25 cellular contexts compared by ENCODE assay signal in the genomic region with DNA sequence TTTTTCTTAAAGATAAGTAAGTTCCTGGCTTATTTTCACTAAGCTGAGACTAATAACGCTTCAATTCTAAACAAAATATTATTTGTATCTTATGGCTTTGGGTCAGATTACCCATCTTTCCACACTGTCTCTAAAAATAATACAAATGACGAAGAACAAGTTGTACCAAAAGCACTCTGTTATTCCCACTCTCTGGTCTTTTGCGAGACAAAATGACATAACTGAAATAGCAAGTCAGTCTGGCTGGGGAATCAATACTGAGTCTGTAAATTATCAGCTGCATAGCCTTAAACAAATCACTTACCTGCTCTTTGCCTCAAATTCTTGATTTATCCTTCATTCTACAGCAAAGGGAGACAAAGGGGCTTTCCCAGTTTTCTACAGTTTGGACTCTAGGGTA. TPM values are rescaled to one million over a fixed set of nuclear protein-coding genes. Genes with fewer than 3 reads are reported as not detected.
DNase-seq lines count a peak whose midpoint lies in the region; ATAC-seq and TF ChIP-seq lines count a peak whose summit lies in the region.
"Had no signal": no experiment of that assay in that cellular context is flagged by ENCODE, and none has a peak within 500 bp of the region (broad histone marks: within the 10 kb centered on the region; RNA-seq: fewer than 3 reads in every experiment).

No MANE protein-coding gene starts in this region.

- H3K4me3 Mint-ChIP-seq in progenitor cell of endocrine pancreas (ENCODE audit: low read depth): no peak overlapping the region
- H3K4me3 Mint-ChIP-seq: activated CD4-positive, alpha-beta T cell treated with anti-CD3 and anti-CD28 coated beads, Interleukin-2, amount 10 ng/mL, durations not matched to agents 7 days and 5 days; CD4-positive, alpha-beta memory T cell; dendritic cell treated with granulocyte-macrophage colony-stimulating factor and Interleukin-4, amounts not matched to agents 40 ng/mL and 50 ng/mL, for 4 days; naive B cell; T-helper 2 cell treated with Interferon-gamma antibody and Interleukin-4, amounts not matched to agents 5 μg/mL and 100 μg/mL, for 36 hours had no signal

- no peak for TF ChIP-seq POLR2A in vagina (IDR thresholded peaks at IDR 0.05)

- H3K4me1 Mint-ChIP-seq in progenitor cell of endocrine pancreas (ENCODE audit: low read depth): peaks cover 51% of the 10 kb centered on the region
- H3K4me1 Mint-ChIP-seq: activated CD4-positive, alpha-beta T cell treated with anti-CD3 and anti-CD28 coated beads, Interleukin-2, amount 10 ng/mL, durations not matched to agents 7 days and 5 days; naive B cell had no signal

- peak overlapping the region; percentile 91 for H3K27ac Mint-ChIP-seq in progenitor cell of endocrine pancreas
- H3K27ac Mint-ChIP-seq: activated CD4-positive, alpha-beta T cell treated with anti-CD3 and anti-CD28 coated beads, Interleukin-2, amount 10 ng/mL, durations not matched to agents 7 days and 5 days; CD4-positive, alpha-beta memory T cell; dendritic cell treated with granulocyte-macrophage colony-stimulating factor and Interleukin-4, amounts not matched to agents 40 ng/mL and 50 ng/mL, for 4 days; naive B cell; T-helper 2 cell treated with Interferon-gamma antibody and Interleukin-4, amounts not matched to agents 5 μg/mL and 100 μg/mL, for 36 hours had no signal

- no peaks in the 10 kb centered on the region for H3K27me3 Mint-ChIP-seq in progenitor cell of endocrine pancreas

- TF ChIP-seq CTCF in right atrium auricular region (IDR thresholded peaks at IDR 0.05): no peak
- no peak for TF ChIP-seq CTCF in progenitor cell of endocrine pancreas (IDR thresholded peaks at IDR 0.05; ENCODE audit: unreplicated experiment)
- TF ChIP-seq CTCF in vagina (IDR thresholded peaks at IDR 0.05): no peak

- H3K4me1 ChIP-seq in right atrium auricular region: peaks cover 0 to 6% of the 10 kb centered on the region in 2 donors
- peaks cover 8% of the 10 kb centered on the region for H3K4me1 ChIP-seq in vagina

- intact Hi-C loops in left ventricle myocardium superior (cut with micrococcal nuclease): no loop called here
- intact Hi-C loops in vagina (cut with DNase I): no loop called here

- ATAC-seq in left ventricle myocardium superior: peak; percentile 50
- peak; percentile 7 for ATAC-seq in left lobe of liver
- ATAC-seq in GM19328 (IDR thresholded peaks at IDR 0.05; ENCODE audit: unreplicated experiment): no peak

- no peak overlapping the region for H3K4me3 ChIP-seq in right atrium auricular region
- H3K4me3 ChIP-seq in vagina: no peak overlapping the region
- H3K4me3 ChIP-seq: esophagus muscularis mucosa, heart right ventricle, testis had no signal

- H3K36me3 ChIP-seq in right atrium auricular region (no peaks in the 10 kb centered on the region), vagina (no peaks in the 10 kb centered on the region)
- H3K36me3 ChIP-seq: esophagus muscularis mucosa, heart right ventricle, WERI-Rb-1 had no signal

- peaks cover 3% of the 10 kb centered on the region for H3K9me3 Mint-ChIP-seq in progenitor cell of endocrine pancreas (ENCODE audit: low read depth)
- H3K9me3 Mint-ChIP-seq: activated CD4-positive, alpha-beta T cell treated with anti-CD3 and anti-CD28 coated beads, Interleukin-2, amount 10 ng/mL, durations not matched to agents 7 days and 5 days; dendritic cell treated with granulocyte-macrophage colony-stimulating factor and Interleukin-4, amounts not matched to agents 40 ng/mL and 50 ng/mL, for 4 days; naive B cell; T-helper 2 cell treated with Interferon-gamma antibody and Interleukin-4, amounts not matched to agents 5 μg/mL and 100 μg/mL, for 36 hours had no signal

- H3K27me3 ChIP-seq in right atrium auricular region (no peaks in the 10 kb centered on the region), vagina (no peaks in the 10 kb centered on the region)
- H3K27me3 ChIP-seq: esophagus muscularis mucosa, heart right ventricle, testis had no signal

- H3K36me3 Mint-ChIP-seq in progenitor cell of endocrine pancreas (ENCODE audit: insufficient read depth): no peaks in the 10 kb centered on the region
- H3K36me3 Mint-ChIP-seq: CD4-positive, alpha-beta memory T cell; naive B cell had no signal

- H3K9me3 ChIP-seq in right atrium auricular region (no peaks in the 10 kb centered on the region), vagina (no peaks in the 10 kb centered on the region)
- H3K9me3 ChIP-seq: esophagus muscularis mucosa, heart right ventricle, testis had no signal

- H3K27ac ChIP-seq in right atrium auricular region (peak overlapping the region in 1 of 2 donors; percentile 37), vagina (peak overlapping the region; percentile 5)
- H3K27ac ChIP-seq: testis, WERI-Rb-1 had no signal

- DNase-seq in left ventricle myocardium superior (no peak), right atrium auricular region (ENCODE audit: low spot score) (no peak), left lobe of liver (ENCODE audit: low spot score) (no peak), progenitor cell of endocrine pancreas (ENCODE audit: low spot score, unreplicated experiment) (no peak), vagina (ENCODE audit: extremely low spot score in 2 of 2) (no peak), DMS53 (lab: John Stamatoyannopoulos, UW) (no peak), SW 1271 (lab: John Stamatoyannopoulos, UW) (no peak)
- DNase-seq: activated CD4-positive, alpha-beta T cell treated with anti-CD3 and anti-CD28 coated beads, Interleukin-2, amount 10 ng/mL, durations not matched to agents 7 days and 5 days; activated naive CD4-positive, alpha-beta T cell treated with Interleukin-2 at 50 U/mL for 16 hours; CD4-positive, alpha-beta memory T cell; EL; foreskin melanocyte; heart right ventricle; mesendoderm; naive B cell; stimulated activated naive CD4-positive, alpha-beta T cell treated with Interleukin-2 at 50 U/mL for 16 hours; testis had no signal

RNA-seq across cellular contexts. Expression of a gene that starts 40.9 kb away (rescaled TPM):
- total RNA-seq in left ventricle myocardium superior (not detected), right atrium auricular region (not detected), left lobe of liver (22.1 TPM), progenitor cell of endocrine pancreas (4.3 and 4.9 TPM in 2 replicates), vagina (2.7 TPM)
- total RNA-seq: A172; activated CD4-positive, alpha-beta T cell treated with anti-CD3 and anti-CD28 coated beads, Interleukin-2, amount 10 ng/mL, durations not matched to agents 7 days and 5 days; CD4-positive, alpha-beta memory T cell; esophagus muscularis mucosa; NCI-H460; OCI-LY7 had no signal
